ENCODE assay signal across 1 cellular context in the genomic region with DNA sequence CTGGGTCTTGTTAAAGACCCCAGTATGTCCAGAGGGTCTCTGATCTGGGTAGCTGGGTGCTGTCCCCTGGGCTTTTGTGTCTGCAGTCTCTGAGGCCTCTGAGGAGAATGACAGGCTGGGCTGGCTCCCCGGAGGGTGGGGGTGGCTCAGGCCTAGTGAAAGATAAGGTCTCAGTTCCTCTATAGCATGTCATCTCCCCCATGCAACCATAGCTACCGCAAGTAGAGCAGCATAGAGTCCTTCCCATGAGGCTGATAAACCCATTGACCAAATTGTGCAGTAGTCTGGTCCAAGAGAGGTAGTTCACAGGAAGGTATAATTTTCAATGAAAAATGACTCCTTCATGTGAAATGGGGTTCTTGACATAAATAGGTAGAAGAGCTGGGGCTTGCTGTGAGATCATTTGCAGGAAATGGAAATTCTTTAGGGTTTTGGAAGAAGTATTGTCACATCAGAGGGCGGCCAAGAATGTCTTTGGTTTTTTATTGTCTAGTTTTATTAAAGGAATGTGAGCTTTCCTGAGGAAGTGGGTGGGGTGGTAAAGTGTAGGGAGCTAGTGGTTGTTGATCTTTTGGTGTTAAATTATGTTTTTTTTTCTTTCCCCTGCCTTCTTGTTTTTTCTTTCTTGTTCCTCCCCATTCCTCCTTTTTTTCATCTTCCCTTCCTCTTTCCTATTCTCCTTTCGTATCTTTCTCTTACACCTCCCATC.
TF ChIP-seq lines count a peak whose summit lies in the region.

No MANE protein-coding gene starts in this region.

TF ChIP-seq in endothelial cell of umbilical vein, 7 proteins besides CTCF, POLR2A, EP300 and RAD21:
- TF ChIP-seq, protein P1, sequence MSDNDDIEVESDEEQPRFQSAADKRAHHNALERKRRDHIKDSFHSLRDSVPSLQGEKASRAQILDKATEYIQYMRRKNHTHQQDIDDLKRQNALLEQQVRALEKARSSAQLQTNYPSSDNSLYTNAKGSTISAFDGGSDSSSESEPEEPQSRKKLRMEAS (IDR thresholded peaks at IDR 0.05; ENCODE audit: insufficient read depth, insufficient read length): no peak
- TF ChIP-seq MYC (IDR thresholded peaks at IDR 0.05; ENCODE audit: low read depth, low read length) (no peak), POLR2AphosphoS5 (IDR thresholded peaks at IDR 0.05; ENCODE audit: insufficient read depth, low read depth, low read length) (peak; percentile 42), GATA2 (IDR thresholded peaks at IDR 0.05; ENCODE audit: insufficient read depth, insufficient read length, low read depth, low read length) (no peak), EZH2 (IDR thresholded peaks at IDR 0.05; ENCODE audit: borderline replicate concordance, low read depth, low read length, severe bottlenecking) (no peak), JUN (IDR thresholded peaks at IDR 0.05; ENCODE audit: borderline replicate concordance, insufficient read depth, insufficient read length, low read depth) (peak; percentile 31), FOS (IDR thresholded peaks at IDR 0.05; ENCODE audit: borderline replicate concordance, insufficient read depth, low read length) (no peak)
